ENCODE assay signal across 29 cellular contexts in genomic region chr2:98383166-98383565, GRCh38. TPM values are rescaled to one million over a fixed set of nuclear protein-coding genes. Genes with fewer than 3 reads are reported as not detected.
"Had no signal": no experiment of that assay in that cellular context is flagged by ENCODE, and none has a peak within 500 bp of the region (broad histone marks: within the 10 kb centered on the region; RNA-seq: fewer than 3 reads in every experiment).

No MANE protein-coding gene starts in this region.

- DNase-seq: activated CD4-positive, alpha-beta T cell treated with anti-CD3 and anti-CD28 coated beads for 4 hours; activated CD4-positive, alpha-beta T cell treated with anti-CD3 and anti-CD28 coated beads, Interleukin-2, amount 50 U/mL, for 4 hours; activated naive CD4-positive, alpha-beta T cell treated with anti-CD3 and anti-CD28 coated beads for 36 hours; activated naive CD8-positive, alpha-beta T cell treated with anti-CD3 and anti-CD28 coated beads for 36 hours; activated T-cell treated with anti-CD3 and anti-CD28 coated beads for 4 hours; activated T-cell treated with anti-CD3 and anti-CD28 coated beads, Interleukin-2, amount 50 U/mL, for 72 hours; aorta; cortex of kidney; hippocampal formation; kidney glomerular epithelial cell; naive B cell; nephron progenitor cell; stimulated activated CD4-positive, alpha-beta T cell treated with anti-CD3 and anti-CD28 coated beads, Interleukin-2, amount 100 ng/mL, for 48 hours; stimulated activated naive CD4-positive, alpha-beta T cell treated with Interleukin-2 at 50 U/mL for 16 hours had no signal

- H3K27ac ChIP-seq: adrenal gland, cardiac muscle cell, parathyroid adenoma, right atrium auricular region, tibial nerve had no signal

- H3K79me2 ChIP-seq: parathyroid adenoma had no signal

- H3K27ac Mint-ChIP-seq: activated naive CD4-positive, alpha-beta T cell treated with anti-CD3 and anti-CD28 coated beads for 36 hours; activated naive CD8-positive, alpha-beta T cell treated with anti-CD3 and anti-CD28 coated beads for 36 hours; activated T-cell treated with anti-CD3 and anti-CD28 coated beads, Interleukin-2, amount 50 U/mL, for 72 hours; mesothelial cell of epicardium; nephron progenitor cell had no signal

- H3K36me3 Mint-ChIP-seq: activated naive CD8-positive, alpha-beta T cell treated with anti-CD3 and anti-CD28 coated beads for 36 hours; brain; mesothelial cell of epicardium; naive B cell had no signal

- H3K4me3 Mint-ChIP-seq: activated naive CD4-positive, alpha-beta T cell treated with anti-CD3 and anti-CD28 coated beads for 36 hours; activated naive CD8-positive, alpha-beta T cell treated with anti-CD3 and anti-CD28 coated beads for 36 hours; activated T-cell treated with anti-CD3 and anti-CD28 coated beads, Interleukin-2, amount 50 U/mL, for 72 hours; brain; mesothelial cell of epicardium; nephron progenitor cell had no signal

- H3K4me1 ChIP-seq: parathyroid adenoma had no signal

- H2AFZ ChIP-seq: parathyroid adenoma had no signal

- H3K9ac ChIP-seq: parathyroid adenoma had no signal

- H3K9me3 ChIP-seq: adrenal gland, right atrium auricular region, tibial nerve had no signal

- H3K27me3 Mint-ChIP-seq: brain had no signal

- H3K9me3 Mint-ChIP-seq: activated naive CD4-positive, alpha-beta T cell treated with anti-CD3 and anti-CD28 coated beads for 36 hours; activated naive CD8-positive, alpha-beta T cell treated with anti-CD3 and anti-CD28 coated beads for 36 hours; activated T-cell treated with anti-CD3 and anti-CD28 coated beads, Interleukin-2, amount 50 U/mL, for 72 hours; brain; mesothelial cell of epicardium; nephron progenitor cell had no signal

- H3K4me3 ChIP-seq: adrenal gland, cardiac muscle cell, lung, right atrium auricular region, tibial nerve had no signal

- ATAC-seq: activated T-cell treated with anti-CD3 and anti-CD28 coated beads, Interleukin-2, amount 50 U/mL, for 72 hours; left lobe of liver had no signal

- H3K27me3 ChIP-seq: adrenal gland, cardiac muscle cell, right atrium auricular region, tibial nerve had no signal

- H3K36me3 ChIP-seq: adrenal gland, cardiac muscle cell, right atrium auricular region, tibial nerve had no signal

RNA-seq across cellular contexts. Expression of gene CNGA3, which starts 36.9 kb away (rescaled TPM):
- total RNA-seq: activated naive CD4-positive, alpha-beta T cell treated with anti-CD3 and anti-CD28 coated beads for 36 hours; activated naive CD8-positive, alpha-beta T cell treated with anti-CD3 and anti-CD28 coated beads for 36 hours; activated T-cell treated with anti-CD3 and anti-CD28 coated beads, Interleukin-2, amount 50 U/mL, for 72 hours; aorta; cardiac muscle cell; endothelial cell of umbilical vein; fibroblast of villous mesenchyme; left lobe of liver; mesothelial cell of epicardium; pulmonary artery endothelial cell; right atrium auricular region; T-helper 1 cell treated with Interleukin-12 subunit alpha and Interleukin-12 subunit beta and Interleukin-4 antibody, amounts not matched to agents 30 ng/mL and 1 ng/mL, for 36 hours; ureter had no signal
- polyA plus RNA-seq: aorta, cardiac muscle cell, endothelial cell of umbilical vein, fibroblast of lung had no signal
